ENCODE assay signal across 24 cellular contexts in the genomic region with DNA sequence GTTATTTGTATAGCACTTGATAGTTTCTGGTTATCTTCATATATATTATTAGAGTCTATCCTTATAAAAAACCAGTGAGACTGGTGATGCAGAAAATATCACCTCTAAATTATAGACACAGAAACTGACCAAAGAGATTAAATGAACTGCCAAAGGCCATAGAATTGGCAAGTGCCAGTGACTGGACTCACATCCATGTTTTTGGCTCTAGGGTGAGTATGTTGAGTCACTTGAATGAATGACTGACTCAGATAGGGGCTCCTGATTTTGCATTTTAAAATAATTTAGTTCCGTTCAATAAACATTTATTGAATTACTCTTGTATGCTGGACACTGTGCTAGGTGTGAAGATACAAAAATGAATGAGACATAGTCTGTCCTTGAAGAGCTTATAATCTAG.
"Had no signal": no experiment of that assay in that cellular context is flagged by ENCODE, and none has a peak within 500 bp of the region (broad histone marks: within the 10 kb centered on the region; RNA-seq: fewer than 3 reads in every experiment).

No MANE protein-coding gene starts in this region.

- H3K4me1 ChIP-seq: esophagus muscularis mucosa, gastroesophageal sphincter, heart right ventricle, left lung, pancreas, right lobe of liver, tibial nerve, upper lobe of right lung, vagina had no signal

- DNase-seq: dermis blood vessel endothelial cell; effector memory CD4-positive, alpha-beta T cell; glutamatergic neuron; heart right ventricle; hippocampal formation; left cardiac atrium; left lung; mesenchymal stem cell; mucosa of descending colon; naive B cell; pancreas; right lobe of liver; small intestine; stimulated activated CD4-positive, alpha-beta T cell treated with anti-CD3 and anti-CD28 coated beads, Interleukin-15, amount 100 ng/mL, for 24 hours; stimulated activated CD4-positive, alpha-beta T cell treated with anti-CD3 and anti-CD28 coated beads, Interleukin-2, amount 100 ng/mL, for 48 hours; stimulated activated naive B cell treated with anti-CD40 and anti-IgM and Interleukin-4, amounts not matched to agents 10 μg/mL and 1 μg/mL and 100 μg/mL, for 72 hours; upper lobe of right lung had no signal

- ATAC-seq: gastroesophageal sphincter; heart right ventricle; left cardiac atrium; left lung; mucosa of descending colon; natural killer cell treated with Interleukin-12 subunit alpha and Interleukin-12 subunit beta and Interleukin-15 and Interleukin-18, amount 100 ng/mL, for 72 hours; pancreas; right lobe of liver; stimulated activated naive B cell treated with anti-CD40 and anti-IgM and Interleukin-4, amounts not matched to agents 10 μg/mL and 1 μg/mL and 100 μg/mL, for 72 hours; upper lobe of right lung had no signal

- H3K9me3 ChIP-seq: esophagus muscularis mucosa, gastroesophageal sphincter, mucosa of descending colon, neutrophil, pancreas, right lobe of liver, thoracic aorta, tibial nerve, upper lobe of right lung, vagina had no signal

- H3K4me3 ChIP-seq: esophagus muscularis mucosa, gastroesophageal sphincter, heart right ventricle, left lung, mucosa of descending colon, pancreas, right lobe of liver, thoracic aorta, tibial nerve, upper lobe of right lung, vagina had no signal

- H3K36me3 ChIP-seq: esophagus muscularis mucosa, gastroesophageal sphincter, heart right ventricle, left lung, neutrophil, pancreas, right lobe of liver, thoracic aorta, tibial nerve, upper lobe of right lung, vagina had no signal

- H3K27me3 ChIP-seq: esophagus muscularis mucosa, gastroesophageal sphincter, heart right ventricle, left lung, neutrophil, pancreas, right lobe of liver, tibial nerve, upper lobe of right lung, vagina had no signal

- H3K27ac ChIP-seq: esophagus muscularis mucosa, gastroesophageal sphincter, heart right ventricle, left lung, neutrophil, pancreas, right lobe of liver, thoracic aorta, tibial nerve, upper lobe of right lung, vagina had no signal
